1 cellular context compared by ENCODE assay signal in the genomic region with DNA sequence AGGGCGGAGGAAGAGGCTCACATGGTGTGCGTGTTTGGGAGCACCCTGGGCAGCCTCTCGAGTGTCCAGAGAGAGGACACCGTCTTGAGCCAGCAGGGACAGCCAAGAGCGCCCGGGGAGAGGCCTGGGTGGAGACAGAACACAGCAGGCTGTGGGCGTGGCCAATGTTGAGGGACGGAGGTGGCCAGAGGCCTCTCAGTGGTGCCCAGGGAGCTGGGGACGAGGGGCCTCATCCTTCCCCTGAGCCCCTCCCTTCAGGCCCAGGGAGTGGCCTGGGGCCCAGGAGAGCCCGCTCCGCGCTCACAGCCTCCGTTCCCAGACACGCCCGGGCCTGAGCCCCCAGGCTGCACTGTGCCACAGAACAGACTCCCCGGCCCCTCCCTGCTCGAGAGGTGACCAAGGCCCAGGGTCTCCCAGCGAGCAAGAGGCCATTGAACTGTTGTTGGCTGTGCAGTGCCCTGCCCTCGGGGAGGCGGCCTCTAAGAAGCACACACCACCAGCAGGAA.
TF ChIP-seq lines count a peak whose summit lies in the region.

No MANE protein-coding gene starts in this region.

TF ChIP-seq in liver, 16 proteins besides CTCF, POLR2A, EP300 and RAD21 (continued from another document):
- TF ChIP-seq JUND (IDR thresholded peaks at IDR 0.05) (no peak), NR2F2 (IDR thresholded peaks at IDR 0.05) (no peak)
- TF ChIP-seq, protein P1, sequence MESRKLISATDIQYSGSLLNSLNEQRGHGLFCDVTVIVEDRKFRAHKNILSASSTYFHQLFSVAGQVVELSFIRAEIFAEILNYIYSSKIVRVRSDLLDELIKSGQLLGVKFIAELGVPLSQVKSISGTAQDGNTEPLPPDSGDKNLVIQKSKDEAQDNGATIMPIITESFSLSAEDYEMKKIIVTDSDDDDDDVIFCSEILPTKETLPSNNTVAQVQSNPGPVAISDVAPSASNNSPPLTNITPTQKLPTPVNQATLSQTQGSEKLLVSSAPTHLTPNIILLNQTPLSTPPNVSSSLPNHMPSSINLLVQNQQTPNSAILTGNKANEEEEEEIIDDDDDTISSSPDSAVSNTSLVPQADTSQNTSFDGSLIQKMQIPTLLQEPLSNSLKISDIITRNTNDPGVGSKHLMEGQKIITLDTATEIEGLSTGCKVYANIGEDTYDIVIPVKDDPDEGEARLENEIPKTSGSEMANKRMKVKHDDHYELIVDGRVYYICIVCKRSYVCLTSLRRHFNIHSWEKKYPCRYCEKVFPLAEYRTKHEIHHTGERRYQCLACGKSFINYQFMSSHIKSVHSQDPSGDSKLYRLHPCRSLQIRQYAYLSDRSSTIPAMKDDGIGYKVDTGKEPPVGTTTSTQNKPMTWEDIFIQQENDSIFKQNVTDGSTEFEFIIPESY (IDR thresholded peaks at IDR 0.05) = no peak
